ENCODE assay signal across 14 cellular contexts in genomic region chr11:77436969-77437368, GRCh38. TPM values are rescaled to one million over a fixed set of nuclear protein-coding genes. Genes with fewer than 3 reads are reported as not detected.
A peak's percentile ranks its signal among the peaks of the same experiment; 100 is the strongest.
DNase-seq lines count a peak whose midpoint lies in the region; ATAC-seq, FAIRE-seq and TF ChIP-seq lines count a peak whose summit lies in the region.
"Had no signal": no experiment of that assay in that cellular context is flagged by ENCODE, and none has a peak within 500 bp of the region (broad histone marks: within the 10 kb centered on the region; RNA-seq: fewer than 3 reads in every experiment).

No MANE protein-coding gene starts in this region.

- no peak overlapping the region for H2AFZ ChIP-seq in hepatocyte
- H2AFZ ChIP-seq: GM23338 had no signal

- peaks cover 82% of the 10 kb centered on the region for H3K79me2 ChIP-seq in hepatocyte

- peak overlapping the region; percentile 15 for H3K27ac ChIP-seq in KOPT-K1 (ENCODE audit: low read depth, low read length, poor library complexity, severe bottlenecking)
- no peak overlapping the region for H3K27ac ChIP-seq in hepatocyte

- H3K4me3 ChIP-seq in hepatocyte, result no peak overlapping the region
- H3K4me3 ChIP-seq: GM23338 had no signal

- FAIRE-seq in D721Med (lab: Jason Lieb, UNC) (peak; percentile 21), urothelium cell line (lab: Jason Lieb, UNC) (peak; percentile 37)

- no peak for ATAC-seq in GM19463 (IDR thresholded peaks at IDR 0.05; ENCODE audit: unreplicated experiment)
- ATAC-seq: GM23338 had no signal

- no peaks in the 10 kb centered on the region for H3K4me1 ChIP-seq in hepatocyte (ENCODE audit: insufficient read depth)
- H3K4me1 ChIP-seq: BE2C had no signal

- DNase-seq in D721Med (ENCODE audit: insufficient read length, low spot score) (no peak), hepatocyte (ENCODE audit: low spot score) (no peak), urothelium cell line (ENCODE audit: low spot score) (no peak), NCI-H1694 treated with DMSO at 0.1 percent for 48 hours (lab: John Stamatoyannopoulos, UW) (no peak), GOT3 (lab: John Stamatoyannopoulos, UW) (no peak)
- DNase-seq: BE2C; CD8-positive, alpha-beta memory T cell; DMS 273 treated with DMSO at 0.1 percent for 48 hours; H9; IMR-90; KBM-7 had no signal

- WGBS in hepatocyte (ENCODE audit: low lambda C conversion rate, missing lambda C conversion rate), result 26% methylated on average over 1 of the region's 1 CpG

- H3K36me3 ChIP-seq in KOPT-K1 (ENCODE audit: insufficient read depth, low read length) (no peaks in the 10 kb centered on the region), hepatocyte (replicated peaks; ENCODE audit: insufficient read depth, low read depth) (no peaks in the 10 kb centered on the region)
- H3K36me3 ChIP-seq: BE2C had no signal

- H3K27me3 ChIP-seq in hepatocyte, result no peaks in the 10 kb centered on the region
- H3K27me3 ChIP-seq: BE2C had no signal

- H3K4me2 ChIP-seq in hepatocyte, result peak overlapping the region; percentile 1

- H3K9me3 ChIP-seq in KOPT-K1 (ENCODE audit: insufficient read depth, low read length, poor library complexity, severe bottlenecking) (no peaks in the 10 kb centered on the region), hepatocyte (ENCODE audit: low read depth) (no peaks in the 10 kb centered on the region)
- H3K9me3 ChIP-seq: BE2C had no signal

- H4K20me1 ChIP-seq in hepatocyte (ENCODE audit: insufficient read depth, poor library complexity, severe bottlenecking), result peaks cover 10% of the 10 kb centered on the region

- H3K9me2 ChIP-seq in hepatocyte (replicated peaks; ENCODE audit: insufficient read depth), result no peaks in the 10 kb centered on the region

- no peak for TF ChIP-seq CTCF in D721Med (IDR thresholded peaks at IDR 0.05; ENCODE audit: insufficient read depth, missing control alignments)
- TF ChIP-seq CTCF in hepatocyte (IDR thresholded peaks at IDR 0.05; ENCODE audit: poor library complexity), result no peak

RNA-seq across cellular contexts. Expression of gene PAK1, which starts 36.9 kb away (rescaled TPM):
- total RNA-seq in hepatocyte, result 51.8 and 62.0 TPM in 2 replicates
- polyA plus RNA-seq in hepatocyte, result 30.3 and 31.6 TPM in 2 replicates
